In genomic region chr22:21946262-21946925, GRCh38 we compare ENCODE assay signal across 16 cellular contexts. TPM values are rescaled to one million over a fixed set of nuclear protein-coding genes. Genes with fewer than 3 reads are reported as not detected.
A peak's percentile ranks its signal among the peaks of the same experiment; 100 is the strongest.
DNase-seq lines count a peak whose midpoint lies in the region; ATAC-seq and TF ChIP-seq lines count a peak whose summit lies in the region.
"Had no signal": no experiment of that assay in that cellular context is flagged by ENCODE, and none has a peak within 500 bp of the region (broad histone marks: within the 10 kb centered on the region; RNA-seq: fewer than 3 reads in every experiment).

No MANE protein-coding gene starts in this region.

- H3K27ac ChIP-seq in A673 (ENCODE audit: low read depth, low read length, poor library complexity, severe bottlenecking) (peak overlapping the region; percentile 48), fibroblast of lung (ENCODE audit: insufficient read depth, low read length) (peak overlapping the region; percentile 83), rectal smooth muscle tissue (ENCODE audit: low read depth, low read length) (peak overlapping the region; percentile 62)

- H4K20me1 ChIP-seq in fibroblast of lung (ENCODE audit: control insufficient read depth, extremely low read depth, insufficient read depth, low read length), result no peaks in the 10 kb centered on the region

- H3K4me3 ChIP-seq in A673 (ENCODE audit: low read depth, low read length, poor library complexity, severe bottlenecking), result no peak overlapping the region
- no peak overlapping the region for H3K4me3 ChIP-seq in fibroblast of lung (replicated peaks in 1 of 4; ENCODE audit: control extremely low read depth in 1 of 4, insufficient read depth in 1 of 4, low read depth in 3 of 4, low read length in 4 of 4)
- no peak overlapping the region for H3K4me3 ChIP-seq in rectal smooth muscle tissue (ENCODE audit: low read length)

- CTCF ChIA-PET in A673 (lab: Charles Lee), result interaction anchor here (0.5 to 1.6 kb wide), 2 partner anchors 8 to 31 kb away, joined by 6 to 7 read pairs; no protein-coding TSS in a partner anchor
- CTCF ChIA-PET in WTC11 (lab: Charles Lee), result interaction anchor here (0.6 to 9.1 kb wide), 10 partner anchors 8 to 304 kb away, joined by 3 to 121 read pairs (median 3); partner anchors contain the start of gene SDF2L1

- no TSS peak for BruUV-seq in A673 (replicated peaks; lab: Mats Ljungman, UMichigan)

- intact Hi-C loops in A673 (cut with micrococcal nuclease; ENCODE audit: unreplicated experiment), result no loop called here

- H3K27me3 Mint-ChIP-seq in WTC11 (ENCODE audit: low read depth), result peaks cover 8% of the 10 kb centered on the region
- H3K27me3 Mint-ChIP-seq: activated CD4-positive, alpha-beta T cell treated with anti-CD3 and anti-CD28 coated beads, Interleukin-2, amount 10 ng/mL, durations not matched to agents 7 days and 5 days; naive B cell had no signal

- H3K36me3 Mint-ChIP-seq in WTC11, result peaks cover 6% of the 10 kb centered on the region

- peak; percentile 22; the same call in 1 of the 2 replicates for ATAC-seq in WTC11
- ATAC-seq in HG03460 (IDR thresholded peaks at IDR 0.05; ENCODE audit: unreplicated experiment), result no peak
- no peak for ATAC-seq in HG03520 (IDR thresholded peaks at IDR 0.05; ENCODE audit: unreplicated experiment)
- ATAC-seq: esophagus mucosa had no signal

- POLR2A ChIA-PET in A673 (lab: Charles Lee; ENCODE audit: low non-redundant PET) (no interaction called here), WTC11 (lab: Charles Lee) (no interaction called here)

- H3K9me3 ChIP-seq in A673 (ENCODE audit: low read depth, low read length, poor library complexity, severe bottlenecking), result no peaks in the 10 kb centered on the region
- no peaks in the 10 kb centered on the region for H3K9me3 ChIP-seq in fibroblast of lung (ENCODE audit: control insufficient read depth, insufficient read depth, low read depth, low read length)

- no peak overlapping the region for H3K4me2 ChIP-seq in fibroblast of lung (ENCODE audit: extremely low read depth, insufficient read depth, low read length)

- peaks cover 65% of the 10 kb centered on the region for H3K4me1 ChIP-seq in A673 (ENCODE audit: insufficient read depth, low read length, poor library complexity, severe bottlenecking)
- peaks cover 26% of the 10 kb centered on the region for H3K4me1 ChIP-seq in fibroblast of lung (ENCODE audit: control insufficient read depth, extremely low read depth, insufficient read depth, low read length)
- peaks cover 14% of the 10 kb centered on the region for H3K4me1 ChIP-seq in rectal smooth muscle tissue (ENCODE audit: control insufficient read depth, insufficient read depth, low read length)

- H3K9ac ChIP-seq in fibroblast of lung (ENCODE audit: insufficient read depth, low read length), result no peak overlapping the region
- H3K9ac ChIP-seq in rectal smooth muscle tissue (ENCODE audit: low read length), result no peak overlapping the region

- no peak overlapping the region for H2AFZ ChIP-seq in fibroblast of lung (ENCODE audit: low read length)

- TF ChIP-seq CTCF in A673 (conservative IDR thresholded peaks at IDR 0.05; ENCODE audit: low read depth, low read length) (no peak), WTC11 (IDR thresholded peaks at IDR 0.05) (no peak), fibroblast of lung (conservative IDR thresholded peaks at IDR 0.05 in 1 of 2, IDR thresholded peaks at IDR 0.05 in 1 of 2; ENCODE audit: low read depth in 1 of 2, low read length in 2 of 2) (no peak)

- H3K36me3 ChIP-seq in A673 (ENCODE audit: insufficient read depth, low read length, poor library complexity, severe bottlenecking), result peaks cover 23% of the 10 kb centered on the region
- peaks cover 18% of the 10 kb centered on the region for H3K36me3 ChIP-seq in fibroblast of lung (ENCODE audit: control insufficient read depth, insufficient read depth, low read length)
- H3K36me3 ChIP-seq in rectal smooth muscle tissue (ENCODE audit: control insufficient read depth, insufficient read depth, low read length), result peaks cover 13% of the 10 kb centered on the region

- 0 out of 2 replicates have a peak overlapping the region, but pooled peaks have one; percentile 29 for H3K27ac Mint-ChIP-seq in WTC11
- H3K27ac Mint-ChIP-seq: activated T-helper 2 cell treated with anti-CD3 and anti-CD28 coated beads, Interferon-gamma antibody, Interleukin-2, Interleukin-4, amounts not matched to agents 10 μg/mL and 5 μg/mL and 100 μg/mL, durations not matched to agents 14 hours and 24 hours and 36 hours had no signal

- H3K9me3 Mint-ChIP-seq in WTC11, result no peaks in the 10 kb centered on the region
- H3K9me3 Mint-ChIP-seq: activated CD4-positive, alpha-beta T cell treated with anti-CD3 and anti-CD28 coated beads, Interleukin-2, amount 10 ng/mL, durations not matched to agents 7 days and 5 days; activated T-helper 2 cell treated with anti-CD3 and anti-CD28 coated beads, Interferon-gamma antibody, Interleukin-2, Interleukin-4, amounts not matched to agents 10 μg/mL and 5 μg/mL and 100 μg/mL, durations not matched to agents 14 hours and 24 hours and 36 hours; naive B cell had no signal

- no peak for DNase-seq in A673 (ENCODE audit: low spot score)
- no peak for DNase-seq in WTC11 (ENCODE audit: low spot score)
- no peak for DNase-seq in fibroblast of lung (ENCODE audit: low read depth in 2 of 2)
- DNase-seq in HT-29 (ENCODE audit: low spot score), result no peak
- DNase-seq in OCI-M2 (lab: John Stamatoyannopoulos, UW; ENCODE audit: unreplicated experiment), result no peak
- DNase-seq: activated CD4-positive, alpha-beta T cell treated with anti-CD3 and anti-CD28 coated beads, Interleukin-2, amount 10 ng/mL, durations not matched to agents 7 days and 5 days; DMS79 treated with DMSO at 0.1 percent for 48 hours; GOT3; MV-4-11; naive B cell; stimulated activated CD4-positive, alpha-beta T cell treated with anti-CD3 and anti-CD28 coated beads, Interleukin-12 subunit alpha, Interleukin-12 subunit beta, amount 100 ng/mL, for 4 hours had no signal

- H3K27me3 ChIP-seq in A673 (replicated peaks; ENCODE audit: insufficient read depth, low read depth, low read length, poor library complexity) (no peaks in the 10 kb centered on the region), fibroblast of lung (ENCODE audit: control insufficient read depth, insufficient read depth, low read length) (no peaks in the 10 kb centered on the region), rectal smooth muscle tissue (ENCODE audit: control insufficient read depth, insufficient read depth, low read length) (no peaks in the 10 kb centered on the region)

- H3K4me3 Mint-ChIP-seq in WTC11, result no peak overlapping the region
- H3K4me3 Mint-ChIP-seq: activated CD4-positive, alpha-beta T cell treated with anti-CD3 and anti-CD28 coated beads, Interleukin-2, amount 10 ng/mL, durations not matched to agents 7 days and 5 days had no signal

- H3K79me2 ChIP-seq in fibroblast of lung (ENCODE audit: control insufficient read depth, insufficient read depth, low read length), result peaks cover 25% of the 10 kb centered on the region

- H3K4me1 Mint-ChIP-seq in WTC11, result peaks cover 17% of the 10 kb centered on the region

TF ChIP-seq in WTC11, 78 proteins besides CTCF, POLR2A, EP300 and RAD21:
- TF ChIP-seq ZSCAN18 (CRISPR knock-in tag; IDR thresholded peaks at IDR 0.05) (no peak), EMX1 (CRISPR knock-in tag; IDR thresholded peaks at IDR 0.05) (no peak), PRRX2 (CRISPR knock-in tag; IDR thresholded peaks at IDR 0.05) (no peak)

RNA-seq across cellular contexts. Expression of gene PPM1F, which starts 6.3 kb away (rescaled TPM):
- total RNA-seq in A673 (2021) (85.9 and 101 TPM in 2 replicates), WTC11 (2021) (23.9 to 30.6 TPM (median 28.6 TPM) in 3 replicates), fibroblast of lung (24.7 and 37.0 TPM in 2 replicates)
- polyA plus RNA-seq in fibroblast of lung, result 12.5 and 19.0 TPM in 2 replicates
- 17.7 and 30.6 TPM in 2 replicates for polyA plus RNA-seq in fibroblast of lung (2012)
- polyA minus RNA-seq in fibroblast of lung (ENCODE audit: low replicate concordance), result 23.5 and 40.0 TPM in 2 replicates
- total RNA-seq in HT-29 (2014; rRNA removed; shearing (Covaris generic)), result 17.0 and 17.8 TPM in 2 replicates

RNA-seq across cellular contexts. Expression of gene TOP3B, which starts 36.2 kb away (rescaled TPM):
- total RNA-seq in A673 (2021) (60.2 and 60.4 TPM in 2 replicates), WTC11 (2021) (52.5 to 68.6 TPM (median 52.7 TPM) in 3 replicates), fibroblast of lung (16.5 and 18.2 TPM in 2 replicates)
- polyA plus RNA-seq in fibroblast of lung, result 7.4 and 9.6 TPM in 2 replicates
- 9.7 and 14.0 TPM in 2 replicates for polyA plus RNA-seq in fibroblast of lung (2012)
- polyA minus RNA-seq in fibroblast of lung (ENCODE audit: low replicate concordance), result 23.9 and 26.0 TPM in 2 replicates
- total RNA-seq in HT-29 (2014; rRNA removed; shearing (Covaris generic)), result 37.0 and 39.2 TPM in 2 replicates
